In genomic region chr3:77122610-77123009, GRCh38 we compare ENCODE assay signal across 26 cellular contexts.
"Had no signal": no experiment of that assay in that cellular context is flagged by ENCODE, and none has a peak within 500 bp of the region (broad histone marks: within the 10 kb centered on the region; RNA-seq: fewer than 3 reads in every experiment).

No MANE protein-coding gene starts in this region.

- H3K27me3 ChIP-seq: brain microvascular endothelial cell, esophagus squamous epithelium had no signal

- ATAC-seq: activated CD8-positive, alpha-beta T cell treated with anti-CD3 and anti-CD28 coated beads for 36 hours; activated T-cell treated with anti-CD3 and anti-CD28 coated beads, Interleukin-2, amount 50 U/mL, for 4 hours; activated T-helper 17 cell treated with anti-CD3 and anti-CD28 coated beads, Interleukin-2, amount 50 U/mL, for 72 hours; effector memory CD8-positive, alpha-beta T cell; T-helper 17 cell had no signal

- H3K36me3 ChIP-seq: brain microvascular endothelial cell, esophagus squamous epithelium had no signal

- H3K4me1 ChIP-seq: esophagus squamous epithelium had no signal

- DNase-seq: activated CD4-positive, alpha-beta T cell treated with anti-CD3 and anti-CD28 coated beads for 48 hours; activated CD4-positive, alpha-beta T cell treated with anti-CD3 and anti-CD28 coated beads, Interleukin-2, amount 50 U/mL, for 1 hour; activated CD4-positive, alpha-beta T cell treated with anti-CD3 and anti-CD28 coated beads, Interleukin-2, amount 50 U/mL, for 48 hours; activated CD8-positive, alpha-beta memory T cell treated with anti-CD3 and anti-CD28 coated beads for 24 hours; activated CD8-positive, alpha-beta T cell treated with anti-CD3 and anti-CD28 coated beads for 36 hours; activated effector memory CD4-positive, alpha-beta T cell treated with Interleukin-2 at 50 U/mL for 16 hours; activated gamma-delta T cell treated with Interleukin-2 at 50 U/mL for 16 hours; activated naive CD4-positive, alpha-beta T cell treated with anti-CD3 and anti-CD28 coated beads, Interleukin-2, amount 50 U/mL, for 16 hours; activated naive CD4-positive, alpha-beta T cell treated with Interleukin-2 at 50 U/mL for 16 hours; activated T-cell treated with anti-CD3 and anti-CD28 coated beads, Interleukin-2, amount 50 U/mL, for 4 hours; amniotic stem cell; anterior cingulate cortex; brain microvascular endothelial cell; caudate nucleus; cortex of kidney; dermis blood vessel endothelial cell; effector CD4-positive, alpha-beta T cell; effector memory CD8-positive, alpha-beta T cell; esophagus squamous epithelium; foreskin fibroblast; head of caudate nucleus; T-helper 1 cell; T-helper 17 cell; T1000 had no signal

- H3K9me3 ChIP-seq: esophagus squamous epithelium had no signal

- H3K4me3 ChIP-seq: esophagus squamous epithelium had no signal

- H3K27ac ChIP-seq: brain microvascular endothelial cell, epithelial cell of prostate, esophagus squamous epithelium had no signal
